ENCODE assay signal across 1 cellular context in the genomic region with DNA sequence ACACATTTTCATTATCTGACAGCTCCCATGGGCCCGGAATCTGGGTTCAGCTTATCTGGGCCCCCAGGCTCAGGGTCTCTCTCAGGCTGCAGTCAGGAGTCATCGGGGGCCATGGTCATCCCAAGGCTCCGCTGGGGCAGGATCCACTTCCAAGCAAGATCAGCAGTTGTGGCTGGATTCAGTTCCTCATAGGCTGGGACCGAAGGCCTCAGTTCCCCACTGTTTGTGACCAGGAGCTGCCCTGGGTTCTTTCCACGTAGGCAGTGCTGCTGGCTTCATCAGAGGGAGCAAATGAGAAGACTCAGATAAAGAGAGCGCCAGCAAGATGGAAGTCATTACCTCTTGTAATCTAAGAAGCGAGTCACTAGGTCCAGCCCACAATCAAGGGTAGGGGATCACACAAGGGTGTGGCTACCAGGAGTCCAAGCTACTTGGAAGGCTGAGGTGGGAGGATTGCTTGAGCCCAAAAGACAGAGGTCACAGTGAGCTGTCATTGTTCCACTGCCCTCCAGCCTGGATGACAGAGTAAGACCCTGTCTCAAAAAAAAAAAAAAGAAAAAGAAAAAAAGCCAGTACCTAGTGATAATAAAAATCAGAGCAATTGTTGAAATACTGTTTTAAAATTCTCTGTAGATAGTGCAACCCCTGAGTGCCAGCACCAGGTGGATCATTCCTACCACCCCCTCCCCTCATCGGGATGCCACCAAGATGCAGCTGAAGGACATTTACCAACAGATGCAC.
TF ChIP-seq lines count a peak whose summit lies in the region.

No MANE protein-coding gene starts in this region.

TF ChIP-seq in GM23338, 12 proteins besides CTCF, POLR2A, EP300 and RAD21 (continued from another document):
- TF ChIP-seq, protein P1, sequence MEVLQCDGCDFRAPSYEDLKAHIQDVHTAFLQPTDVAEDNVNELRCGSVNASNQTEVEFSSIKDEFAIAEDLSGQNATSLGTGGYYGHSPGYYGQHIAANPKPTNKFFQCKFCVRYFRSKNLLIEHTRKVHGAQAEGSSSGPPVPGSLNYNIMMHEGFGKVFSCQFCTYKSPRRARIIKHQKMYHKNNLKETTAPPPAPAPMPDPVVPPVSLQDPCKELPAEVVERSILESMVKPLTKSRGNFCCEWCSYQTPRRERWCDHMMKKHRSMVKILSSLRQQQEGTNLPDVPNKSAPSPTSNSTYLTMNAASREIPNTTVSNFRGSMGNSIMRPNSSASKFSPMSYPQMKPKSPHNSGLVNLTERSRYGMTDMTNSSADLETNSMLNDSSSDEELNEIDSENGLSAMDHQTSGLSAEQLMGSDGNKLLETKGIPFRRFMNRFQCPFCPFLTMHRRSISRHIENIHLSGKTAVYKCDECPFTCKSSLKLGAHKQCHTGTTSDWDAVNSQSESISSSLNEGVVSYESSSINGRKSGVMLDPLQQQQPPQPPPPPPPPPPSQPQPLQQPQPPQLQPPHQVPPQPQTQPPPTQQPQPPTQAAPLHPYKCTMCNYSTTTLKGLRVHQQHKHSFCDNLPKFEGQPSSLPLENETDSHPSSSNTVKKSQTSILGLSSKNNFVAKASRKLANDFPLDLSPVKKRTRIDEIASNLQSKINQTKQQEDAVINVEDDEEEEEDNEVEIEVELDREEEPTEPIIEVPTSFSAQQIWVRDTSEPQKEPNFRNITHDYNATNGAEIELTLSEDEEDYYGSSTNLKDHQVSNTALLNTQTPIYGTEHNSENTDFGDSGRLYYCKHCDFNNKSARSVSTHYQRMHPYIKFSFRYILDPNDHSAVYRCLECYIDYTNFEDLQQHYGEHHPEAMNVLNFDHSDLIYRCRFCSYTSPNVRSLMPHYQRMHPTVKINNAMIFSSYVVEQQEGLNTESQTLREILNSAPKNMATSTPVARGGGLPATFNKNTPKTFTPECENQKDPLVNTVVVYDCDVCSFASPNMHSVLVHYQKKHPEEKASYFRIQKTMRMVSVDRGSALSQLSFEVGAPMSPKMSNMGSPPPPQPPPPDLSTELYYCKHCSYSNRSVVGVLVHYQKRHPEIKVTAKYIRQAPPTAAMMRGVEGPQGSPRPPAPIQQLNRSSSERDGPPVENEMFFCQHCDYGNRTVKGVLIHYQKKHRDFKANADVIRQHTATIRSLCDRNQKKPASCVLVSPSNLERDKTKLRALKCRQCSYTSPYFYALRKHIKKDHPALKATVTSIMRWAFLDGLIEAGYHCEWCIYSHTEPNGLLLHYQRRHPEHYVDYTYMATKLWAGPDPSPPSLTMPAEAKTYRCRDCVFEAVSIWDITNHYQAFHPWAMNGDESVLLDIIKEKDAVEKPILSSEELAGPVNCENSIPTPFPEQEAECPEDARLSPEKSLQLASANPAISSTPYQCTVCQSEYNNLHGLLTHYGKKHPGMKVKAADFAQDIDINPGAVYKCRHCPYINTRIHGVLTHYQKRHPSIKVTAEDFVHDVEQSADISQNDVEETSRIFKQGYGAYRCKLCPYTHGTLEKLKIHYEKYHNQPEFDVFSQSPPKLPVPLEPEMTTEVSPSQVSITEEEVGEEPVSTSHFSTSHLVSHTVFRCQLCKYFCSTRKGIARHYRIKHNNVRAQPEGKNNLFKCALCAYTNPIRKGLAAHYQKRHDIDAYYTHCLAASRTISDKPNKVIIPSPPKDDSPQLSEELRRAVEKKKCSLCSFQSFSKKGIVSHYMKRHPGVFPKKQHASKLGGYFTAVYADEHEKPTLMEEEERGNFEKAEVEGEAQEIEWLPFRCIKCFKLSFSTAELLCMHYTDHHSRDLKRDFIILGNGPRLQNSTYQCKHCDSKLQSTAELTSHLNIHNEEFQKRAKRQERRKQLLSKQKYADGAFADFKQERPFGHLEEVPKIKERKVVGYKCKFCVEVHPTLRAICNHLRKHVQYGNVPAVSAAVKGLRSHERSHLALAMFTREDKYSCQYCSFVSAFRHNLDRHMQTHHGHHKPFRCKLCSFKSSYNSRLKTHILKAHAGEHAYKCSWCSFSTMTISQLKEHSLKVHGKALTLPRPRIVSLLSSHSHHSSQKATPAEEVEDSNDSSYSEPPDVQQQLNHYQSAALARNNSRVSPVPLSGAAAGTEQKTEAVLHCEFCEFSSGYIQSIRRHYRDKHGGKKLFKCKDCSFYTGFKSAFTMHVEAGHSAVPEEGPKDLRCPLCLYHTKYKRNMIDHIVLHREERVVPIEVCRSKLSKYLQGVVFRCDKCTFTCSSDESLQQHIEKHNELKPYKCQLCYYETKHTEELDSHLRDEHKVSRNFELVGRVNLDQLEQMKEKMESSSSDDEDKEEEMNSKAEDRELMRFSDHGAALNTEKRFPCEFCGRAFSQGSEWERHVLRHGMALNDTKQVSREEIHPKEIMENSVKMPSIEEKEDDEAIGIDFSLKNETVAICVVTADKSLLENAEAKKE (CRISPR knock-in tag; IDR thresholded peaks at IDR 0.05) = no peak
- TF ChIP-seq ZNF114 (CRISPR knock-in tag; IDR thresholded peaks at IDR 0.05) (no peak), CREB1 (CRISPR knock-in tag; IDR thresholded peaks at IDR 0.05; ENCODE audit: low read depth) (no peak)
- TF ChIP-seq, protein P2, sequence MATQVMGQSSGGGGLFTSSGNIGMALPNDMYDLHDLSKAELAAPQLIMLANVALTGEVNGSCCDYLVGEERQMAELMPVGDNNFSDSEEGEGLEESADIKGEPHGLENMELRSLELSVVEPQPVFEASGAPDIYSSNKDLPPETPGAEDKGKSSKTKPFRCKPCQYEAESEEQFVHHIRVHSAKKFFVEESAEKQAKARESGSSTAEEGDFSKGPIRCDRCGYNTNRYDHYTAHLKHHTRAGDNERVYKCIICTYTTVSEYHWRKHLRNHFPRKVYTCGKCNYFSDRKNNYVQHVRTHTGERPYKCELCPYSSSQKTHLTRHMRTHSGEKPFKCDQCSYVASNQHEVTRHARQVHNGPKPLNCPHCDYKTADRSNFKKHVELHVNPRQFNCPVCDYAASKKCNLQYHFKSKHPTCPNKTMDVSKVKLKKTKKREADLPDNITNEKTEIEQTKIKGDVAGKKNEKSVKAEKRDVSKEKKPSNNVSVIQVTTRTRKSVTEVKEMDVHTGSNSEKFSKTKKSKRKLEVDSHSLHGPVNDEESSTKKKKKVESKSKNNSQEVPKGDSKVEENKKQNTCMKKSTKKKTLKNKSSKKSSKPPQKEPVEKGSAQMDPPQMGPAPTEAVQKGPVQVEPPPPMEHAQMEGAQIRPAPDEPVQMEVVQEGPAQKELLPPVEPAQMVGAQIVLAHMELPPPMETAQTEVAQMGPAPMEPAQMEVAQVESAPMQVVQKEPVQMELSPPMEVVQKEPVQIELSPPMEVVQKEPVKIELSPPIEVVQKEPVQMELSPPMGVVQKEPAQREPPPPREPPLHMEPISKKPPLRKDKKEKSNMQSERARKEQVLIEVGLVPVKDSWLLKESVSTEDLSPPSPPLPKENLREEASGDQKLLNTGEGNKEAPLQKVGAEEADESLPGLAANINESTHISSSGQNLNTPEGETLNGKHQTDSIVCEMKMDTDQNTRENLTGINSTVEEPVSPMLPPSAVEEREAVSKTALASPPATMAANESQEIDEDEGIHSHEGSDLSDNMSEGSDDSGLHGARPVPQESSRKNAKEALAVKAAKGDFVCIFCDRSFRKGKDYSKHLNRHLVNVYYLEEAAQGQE (IDR thresholded peaks at IDR 0.05; ENCODE audit: unreplicated experiment) = no peak
- TF ChIP-seq, protein P3, sequence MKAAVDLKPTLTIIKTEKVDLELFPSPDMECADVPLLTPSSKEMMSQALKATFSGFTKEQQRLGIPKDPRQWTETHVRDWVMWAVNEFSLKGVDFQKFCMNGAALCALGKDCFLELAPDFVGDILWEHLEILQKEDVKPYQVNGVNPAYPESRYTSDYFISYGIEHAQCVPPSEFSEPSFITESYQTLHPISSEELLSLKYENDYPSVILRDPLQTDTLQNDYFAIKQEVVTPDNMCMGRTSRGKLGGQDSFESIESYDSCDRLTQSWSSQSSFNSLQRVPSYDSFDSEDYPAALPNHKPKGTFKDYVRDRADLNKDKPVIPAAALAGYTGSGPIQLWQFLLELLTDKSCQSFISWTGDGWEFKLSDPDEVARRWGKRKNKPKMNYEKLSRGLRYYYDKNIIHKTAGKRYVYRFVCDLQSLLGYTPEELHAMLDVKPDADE (IDR thresholded peaks at IDR 0.05) = no peak
